In the genomic region with DNA sequence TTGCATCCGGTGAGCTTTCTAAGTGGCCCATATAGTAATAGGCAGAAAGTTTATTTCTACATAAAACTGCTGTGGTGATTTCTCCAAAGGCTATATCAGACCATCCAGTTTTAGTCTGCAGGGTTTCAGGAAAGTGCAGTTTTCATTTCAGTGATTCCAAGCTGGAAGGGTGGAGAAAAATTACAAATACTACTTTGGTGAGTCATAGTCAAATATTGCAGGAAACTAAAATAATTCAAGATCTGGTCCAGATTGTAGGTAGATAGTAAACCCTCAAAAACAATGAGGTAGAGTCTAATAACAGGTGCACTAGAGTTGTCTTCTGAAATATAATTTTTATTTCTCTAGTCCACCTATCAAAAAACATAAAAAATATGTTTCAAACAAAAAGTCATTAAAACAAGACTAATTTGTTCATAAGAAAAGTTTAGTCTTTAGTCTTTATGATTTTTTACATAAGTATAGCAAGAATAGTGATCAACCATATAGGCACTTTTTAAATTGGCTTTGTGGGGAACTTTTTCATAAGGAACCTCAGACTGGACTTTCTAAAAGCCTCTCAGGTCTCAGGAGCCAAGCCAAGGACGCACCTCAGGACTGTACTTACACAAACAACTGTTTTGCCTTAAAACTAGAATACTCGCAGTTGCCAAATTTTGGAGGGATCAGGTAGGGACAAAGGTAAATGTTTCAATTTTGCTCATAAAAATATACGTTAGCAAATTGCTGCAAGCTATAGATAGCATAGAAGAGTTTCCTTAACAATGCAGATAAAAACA, we compare ENCODE assay signal across 2 cellular contexts.
TF ChIP-seq lines count a peak whose summit lies in the region.

No MANE protein-coding gene starts in this region.

TF ChIP-seq in A549, 52 proteins besides CTCF, POLR2A, EP300 and RAD21 (continued from another document):
- TF ChIP-seq, protein P1, sequence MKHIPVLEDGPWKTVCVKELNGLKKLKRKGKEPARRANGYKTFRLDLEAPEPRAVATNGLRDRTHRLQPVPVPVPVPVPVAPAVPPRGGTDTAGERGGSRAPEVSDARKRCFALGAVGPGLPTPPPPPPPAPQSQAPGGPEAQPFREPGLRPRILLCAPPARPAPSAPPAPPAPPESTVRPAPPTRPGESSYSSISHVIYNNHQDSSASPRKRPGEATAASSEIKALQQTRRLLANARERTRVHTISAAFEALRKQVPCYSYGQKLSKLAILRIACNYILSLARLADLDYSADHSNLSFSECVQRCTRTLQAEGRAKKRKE (CRISPR knock-in tag; IDR thresholded peaks at IDR 0.05; ENCODE audit: low read depth): no peak
- TF ChIP-seq FOSL2 (IDR thresholded peaks at IDR 0.05): no peak
- peak; percentile 37; the same call in 1 of the 2 replicates for TF ChIP-seq FOSL2 (CRISPR knock-in tag; IDR thresholded peaks at IDR 0.05)

TF ChIP-seq in HEK293, 187 proteins besides CTCF, POLR2A, EP300 and RAD21 (continued from another document):
- no peak for TF ChIP-seq ZNF175 (tag by site-specific recombination; IDR thresholded peaks at IDR 0.05)
